23 cellular contexts compared by ENCODE assay signal in the genomic region with DNA sequence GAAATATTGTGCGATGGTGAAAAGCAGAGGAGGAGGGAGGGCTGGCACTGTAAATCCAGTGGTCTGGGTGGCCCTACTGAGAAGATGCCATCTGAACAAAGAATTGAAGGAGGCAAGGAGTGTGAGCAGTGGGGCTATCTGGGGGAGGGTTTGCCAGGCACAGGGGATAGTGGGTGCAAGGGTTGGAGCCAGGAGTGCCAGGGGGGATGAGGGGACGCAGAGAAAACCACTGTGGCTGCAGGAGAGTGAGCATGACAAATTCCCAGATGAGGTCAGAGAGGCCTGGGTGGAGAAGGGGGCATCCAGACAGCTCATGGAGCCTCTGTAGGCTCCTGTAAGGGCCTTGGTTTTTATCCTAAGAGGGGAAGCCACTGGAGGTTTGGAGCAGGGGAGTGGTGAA. TPM values are rescaled to one million over a fixed set of nuclear protein-coding genes. Genes with fewer than 3 reads are reported as not detected.
DNase-seq lines count a peak whose midpoint lies in the region; ATAC-seq lines count a peak whose summit lies in the region.
"Had no signal": no experiment of that assay in that cellular context is flagged by ENCODE, and none has a peak within 500 bp of the region (broad histone marks: within the 10 kb centered on the region; RNA-seq: fewer than 3 reads in every experiment).

No MANE protein-coding gene starts in this region.

- H3K27ac Mint-ChIP-seq in CD4-positive, CD25-positive, alpha-beta regulatory T cell, result peak overlapping the region in 2 of 3 donors; percentile 30 to 59
- peak overlapping the region in 5 of 7 donors; percentile 9 to 76 (median 68) for H3K27ac Mint-ChIP-seq in CD4-positive, alpha-beta memory T cell
- peak overlapping the region in 7 of 9 donors; percentile 28 to 72 (median 45) for H3K27ac Mint-ChIP-seq in naive thymus-derived CD4-positive, alpha-beta T cell
- H3K27ac Mint-ChIP-seq: mesothelial cell of epicardium, neural progenitor cell had no signal

- no peak overlapping the region for H3K4me3 ChIP-seq in CD4-positive, CD25-positive, alpha-beta regulatory T cell (ENCODE audit: low read depth, low read length)
- H3K4me3 ChIP-seq in CD4-positive, alpha-beta memory T cell (ENCODE audit: low read length in 2 of 2), result no peak overlapping the region
- no peak overlapping the region for H3K4me3 ChIP-seq in naive thymus-derived CD4-positive, alpha-beta T cell (ENCODE audit: low read length)
- H3K4me3 ChIP-seq: body of pancreas, neural progenitor cell, prostate gland, tibial nerve had no signal

- no peak for ATAC-seq in CD4-positive, CD25-positive, alpha-beta regulatory T cell (ENCODE audit: low read depth in 2 of 2)
- ATAC-seq in naive thymus-derived CD4-positive, alpha-beta T cell, result no peak
- no peak for ATAC-seq in esophagus mucosa
- ATAC-seq: body of pancreas; stimulated activated naive CD8-positive, alpha-beta T cell treated with anti-CD3 and anti-CD28 coated beads, Interleukin-15, Interleukin-2, amounts not matched to agents 100 U/mL and 50 U/mL, for 24 hours had no signal

- CTCF ChIA-PET in CD4-positive, alpha-beta memory T cell (lab: Charles Lee; ENCODE audit: partially characterized antibody), result interaction anchor here (2.0 kb wide), 1 partner anchor 11 kb away, joined by 8 read pairs; no protein-coding TSS in a partner anchor
- CTCF ChIA-PET in naive thymus-derived CD4-positive, alpha-beta T cell (lab: Charles Lee), result no interaction called here

- peaks cover 15% of the 10 kb centered on the region for H3K4me1 ChIP-seq in CD4-positive, CD25-positive, alpha-beta regulatory T cell (ENCODE audit: control insufficient read depth, insufficient read depth, low read length, poor library complexity, severe bottlenecking)
- peaks cover 21% of the 10 kb centered on the region for H3K4me1 ChIP-seq in CD4-positive, alpha-beta memory T cell (ENCODE audit: insufficient read depth, low read length)
- peaks cover 14 to 17% of the 10 kb centered on the region in 2 donors for H3K4me1 ChIP-seq in naive thymus-derived CD4-positive, alpha-beta T cell (ENCODE audit: control insufficient read depth in 2 of 2, insufficient read depth in 2 of 2, low read length in 2 of 2)

- no peaks in the 10 kb centered on the region for H3K27me3 ChIP-seq in CD4-positive, CD25-positive, alpha-beta regulatory T cell (ENCODE audit: control insufficient read depth, insufficient read depth, low read length)
- H3K27me3 ChIP-seq in CD4-positive, alpha-beta memory T cell (ENCODE audit: insufficient read depth, low read length), result no peaks in the 10 kb centered on the region
- no peaks in the 10 kb centered on the region for H3K27me3 ChIP-seq in naive thymus-derived CD4-positive, alpha-beta T cell (ENCODE audit: control insufficient read depth in 2 of 2, insufficient read depth in 2 of 2, low read length in 2 of 2)
- H3K27me3 ChIP-seq: body of pancreas, tibial nerve had no signal

- POLR2A ChIA-PET in CD4-positive, alpha-beta memory T cell (lab: Charles Lee; ENCODE audit: partially characterized antibody), result interaction anchor here (0.7 kb wide), 1 partner anchor 11 kb away, joined by 3 read pairs; no protein-coding TSS in a partner anchor
- POLR2A ChIA-PET in naive thymus-derived CD4-positive, alpha-beta T cell (lab: Charles Lee), result no interaction called here

- H3K9me3 Mint-ChIP-seq in CD4-positive, CD25-positive, alpha-beta regulatory T cell, result peaks cover 0 to 2% (median 0%) of the 10 kb centered on the region in 7 donors
- H3K9me3 Mint-ChIP-seq in CD4-positive, alpha-beta memory T cell, result no peaks in the 10 kb centered on the region
- peaks cover 0 to 2% (median 0%) of the 10 kb centered on the region in 11 donors for H3K9me3 Mint-ChIP-seq in naive thymus-derived CD4-positive, alpha-beta T cell
- H3K9me3 Mint-ChIP-seq: mesothelial cell of epicardium; neural progenitor cell; T-helper 1 cell treated with Interleukin-12 subunit alpha and Interleukin-12 subunit beta and Interleukin-4 antibody, amounts not matched to agents 30 μg/mL and 1 μg/mL, for 36 hours had no signal

- no peaks in the 10 kb centered on the region for H3K27me3 Mint-ChIP-seq in CD4-positive, CD25-positive, alpha-beta regulatory T cell
- H3K27me3 Mint-ChIP-seq in CD4-positive, alpha-beta memory T cell, result no peaks in the 10 kb centered on the region
- no peaks in the 10 kb centered on the region for H3K27me3 Mint-ChIP-seq in naive thymus-derived CD4-positive, alpha-beta T cell

- intact Hi-C loops in CD4-positive, alpha-beta memory T cell (cut with micrococcal nuclease), result no loop called here
- intact Hi-C loops in naive thymus-derived CD4-positive, alpha-beta T cell (cut with micrococcal nuclease), result no loop called here

- peak overlapping the region in 2 of 4 donors; percentile 48 to 86 for H3K4me3 Mint-ChIP-seq in CD4-positive, CD25-positive, alpha-beta regulatory T cell
- H3K4me3 Mint-ChIP-seq in CD4-positive, alpha-beta memory T cell, result peak overlapping the region in 1 of 8 donors; percentile 31
- peak overlapping the region in 1 of 10 donors; percentile 16 for H3K4me3 Mint-ChIP-seq in naive thymus-derived CD4-positive, alpha-beta T cell
- H3K4me3 Mint-ChIP-seq: mesothelial cell of epicardium; neural progenitor cell; T-helper 1 cell treated with Interleukin-12 subunit alpha and Interleukin-12 subunit beta and Interleukin-4 antibody, amounts not matched to agents 30 μg/mL and 1 μg/mL, for 36 hours had no signal

- H3K4me1 Mint-ChIP-seq in CD4-positive, CD25-positive, alpha-beta regulatory T cell, result peaks cover 5 to 47% (median 26%) of the 10 kb centered on the region in 4 donors
- peaks cover 27 to 52% (median 28%) of the 10 kb centered on the region in 4 donors for H3K4me1 Mint-ChIP-seq in CD4-positive, alpha-beta memory T cell
- peaks cover 25 to 37% (median 31%) of the 10 kb centered on the region in 7 donors for H3K4me1 Mint-ChIP-seq in naive thymus-derived CD4-positive, alpha-beta T cell

- no peak for DNase-seq in CD4-positive, CD25-positive, alpha-beta regulatory T cell
- DNase-seq in CD4-positive, alpha-beta memory T cell, result no peak
- DNase-seq in activated CD8-positive, alpha-beta memory T cell treated with anti-CD3 and anti-CD28 coated beads, Interleukin-2, amount 50 U/mL, for 48 hours, result peak; percentile 42
- no peak for DNase-seq in naive thymus-derived CD4-positive, alpha-beta T cell
- DNase-seq in KBM-7 (no peak), T-helper 1 cell (no peak)
- DNase-seq: activated naive CD4-positive, alpha-beta T cell treated with anti-CD3 and anti-CD28 coated beads, Interleukin-2, amount 50 U/mL, for 16 hours; AML-193; body of pancreas; Calu3; HCEC 1CT; Karpas-422; NCI-H187; NCI-H226; NCI-H774; stimulated activated CD4-positive, alpha-beta T cell treated with anti-CD3 and anti-CD28 coated beads, Interleukin-1b, Interleukin-23, amount 100 ng/mL, for 48 hours; stimulated activated naive CD8-positive, alpha-beta T cell treated with anti-CD3 and anti-CD28 coated beads, Interleukin-15, Interleukin-2, amounts not matched to agents 100 U/mL and 50 U/mL, for 24 hours had no signal

- in situ Hi-C loops in KBM-7 (cut with MboI; ENCODE audit: low pct_unique_long_range_greater_than_20kb, low sequenced_read_pairs), result no loop called here

- no peaks in the 10 kb centered on the region for H3K9me3 ChIP-seq in CD4-positive, CD25-positive, alpha-beta regulatory T cell (ENCODE audit: control insufficient read depth in 2 of 2, low read length in 2 of 2)
- H3K9me3 ChIP-seq in CD4-positive, alpha-beta memory T cell (ENCODE audit: control insufficient read depth in 1 of 2, low read length in 2 of 2), result no peaks in the 10 kb centered on the region
- no peaks in the 10 kb centered on the region for H3K9me3 ChIP-seq in naive thymus-derived CD4-positive, alpha-beta T cell (ENCODE audit: control insufficient read depth in 2 of 3, low read length in 3 of 3)
- H3K9me3 ChIP-seq: body of pancreas, prostate gland, tibial nerve had no signal

- H3K36me3 ChIP-seq in CD4-positive, CD25-positive, alpha-beta regulatory T cell (ENCODE audit: control insufficient read depth, insufficient read depth, low read length), result peaks cover 16% of the 10 kb centered on the region
- H3K36me3 ChIP-seq in CD4-positive, alpha-beta memory T cell (ENCODE audit: insufficient read depth, low read length), result peaks cover 8% of the 10 kb centered on the region
- peaks cover 0 to 32% (median 4%) of the 10 kb centered on the region in 3 experiments for H3K36me3 ChIP-seq in naive thymus-derived CD4-positive, alpha-beta T cell (ENCODE audit: control insufficient read depth in 2 of 3, insufficient read depth in 3 of 3, low read length in 3 of 3)
- H3K36me3 ChIP-seq: neural progenitor cell had no signal

- H3K27ac ChIP-seq in CD4-positive, CD25-positive, alpha-beta regulatory T cell (ENCODE audit: insufficient read depth, low read length, poor library complexity, severe bottlenecking), result no peak overlapping the region
- no peak overlapping the region for H3K27ac ChIP-seq in CD4-positive, alpha-beta memory T cell (ENCODE audit: low read depth, low read length)
- no peak overlapping the region for H3K27ac ChIP-seq in naive thymus-derived CD4-positive, alpha-beta T cell (ENCODE audit: low read depth, low read length)
- H3K27ac ChIP-seq: body of pancreas, neural progenitor cell, prostate gland, tibial nerve had no signal

- peaks cover 10% of the 10 kb centered on the region for H3K36me3 Mint-ChIP-seq in CD4-positive, CD25-positive, alpha-beta regulatory T cell
- peaks cover 10 to 36% of the 10 kb centered on the region in 2 donors for H3K36me3 Mint-ChIP-seq in CD4-positive, alpha-beta memory T cell
- peaks cover 0 to 7% (median 0%) of the 10 kb centered on the region in 5 donors for H3K36me3 Mint-ChIP-seq in naive thymus-derived CD4-positive, alpha-beta T cell

RNA-seq across cellular contexts. Expression of a gene that starts 4.8 kb away (rescaled TPM):
- total RNA-seq in CD4-positive, CD25-positive, alpha-beta regulatory T cell, result 15.5 TPM
- polyA plus RNA-seq in CD4-positive, CD25-positive, alpha-beta regulatory T cell, result 10 to 100 TPM in 2 of 4 donors, 1 to 10 TPM in 2; 6.2 to 15.9 (median 11.3) TPM
- 10 to 100 TPM; 37.6 to 41.1 TPM for total RNA-seq in CD4-positive, alpha-beta memory T cell
- 10 to 100 TPM in 1 of 2 donors, 1 to 10 TPM in 1; 7.7 to 20.8 TPM for polyA plus RNA-seq in CD4-positive, alpha-beta memory T cell
- 10 to 100 TPM; 18.6 to 43.7 (median 34.1) TPM for total RNA-seq in naive thymus-derived CD4-positive, alpha-beta T cell
- polyA plus RNA-seq in naive thymus-derived CD4-positive, alpha-beta T cell, result 10 to 100 TPM in 1 of 2 donors, 1 to 10 TPM in 1; 8.0 to 21.1 TPM
- total RNA-seq in esophagus mucosa, result 10.8 TPM

RNA-seq across cellular contexts. Expression of a gene that starts 22.3 kb away (rescaled TPM):
- total RNA-seq in CD4-positive, CD25-positive, alpha-beta regulatory T cell, result 33.5 TPM
- 10 to 100 TPM; 61.6 to 86.7 (median 80.2) TPM for polyA plus RNA-seq in CD4-positive, CD25-positive, alpha-beta regulatory T cell
- 10 to 100 TPM; 30.0 to 32.9 TPM for total RNA-seq in CD4-positive, alpha-beta memory T cell
- 10 to 100 TPM; 38.4 to 55.8 TPM for polyA plus RNA-seq in CD4-positive, alpha-beta memory T cell
- total RNA-seq in naive thymus-derived CD4-positive, alpha-beta T cell, result 10 to 100 TPM; 29.5 to 64.7 (median 32.0) TPM
- 10 to 100 TPM; 47.0 to 51.3 TPM for polyA plus RNA-seq in naive thymus-derived CD4-positive, alpha-beta T cell
- total RNA-seq in esophagus mucosa, result 64.7 TPM

RNA-seq across cellular contexts. Expression of a gene that starts 22.3 kb away (rescaled TPM):
- total RNA-seq in CD4-positive, CD25-positive, alpha-beta regulatory T cell, result 0.81 TPM
- polyA plus RNA-seq in CD4-positive, CD25-positive, alpha-beta regulatory T cell, result 1 to 10 TPM in 1 of 4 donors, under 1 TPM in 2, not detected in 1; 0.49 to 1.5 (median 0.59) TPM
- under 1 TPM; 0.41 to 0.89 TPM for total RNA-seq in CD4-positive, alpha-beta memory T cell
- polyA plus RNA-seq in CD4-positive, alpha-beta memory T cell, result under 1 TPM in 1 of 2 donors, not detected in 1; 0.13 TPM
- 10 to 100 TPM in 1 of 5 experiments, 1 to 10 TPM in 3, under 1 TPM in 1; 0.61 to 17.5 (median 2.2) TPM for total RNA-seq in naive thymus-derived CD4-positive, alpha-beta T cell
- not detected for polyA plus RNA-seq in naive thymus-derived CD4-positive, alpha-beta T cell
- 2.4 TPM for total RNA-seq in esophagus mucosa
- total RNA-seq: body of pancreas had no signal

RNA-seq across cellular contexts. Expression of a gene that starts 46.6 kb away (rescaled TPM):
- total RNA-seq in CD4-positive, CD25-positive, alpha-beta regulatory T cell, result 49.9 TPM
- 10 to 100 TPM; 17.2 to 24.0 (median 20.5) TPM for polyA plus RNA-seq in CD4-positive, CD25-positive, alpha-beta regulatory T cell
- 10 to 100 TPM; 30.3 to 30.7 TPM for total RNA-seq in CD4-positive, alpha-beta memory T cell
- polyA plus RNA-seq in CD4-positive, alpha-beta memory T cell, result 10 to 100 TPM; 17.8 to 23.9 TPM
- 10 to 100 TPM; 27.6 to 67.1 (median 42.4) TPM for total RNA-seq in naive thymus-derived CD4-positive, alpha-beta T cell
- polyA plus RNA-seq in naive thymus-derived CD4-positive, alpha-beta T cell, result 10 to 100 TPM; 13.4 to 15.2 TPM
- total RNA-seq in esophagus mucosa, result 68.2 TPM
